In genomic region chr2:181129654-181130053, GRCh38 we compare ENCODE assay signal across 21 cellular contexts.
DNase-seq lines count a peak whose midpoint lies in the region; ATAC-seq and TF ChIP-seq lines count a peak whose summit lies in the region.
"Had no signal": no experiment of that assay in that cellular context is flagged by ENCODE, and none has a peak within 500 bp of the region (broad histone marks: within the 10 kb centered on the region; RNA-seq: fewer than 3 reads in every experiment).

No MANE protein-coding gene starts in this region.

- H3K27ac Mint-ChIP-seq in activated T-cell treated with anti-CD3 and anti-CD28 coated beads, Interleukin-2, amount 50 U/mL, for 24 hours, result peak overlapping the region; percentile 89
- peak overlapping the region; percentile 74 for H3K27ac Mint-ChIP-seq in activated naive CD8-positive, alpha-beta T cell treated with anti-CD3 and anti-CD28 coated beads, Interleukin-2, amount 50 U/mL, for 24 hours
- H3K27ac Mint-ChIP-seq: HFFc6 had no signal

- TF ChIP-seq CTCF in Peyer's patch (IDR thresholded peaks at IDR 0.05), result no peak

- no peak overlapping the region for H3K4me3 ChIP-seq in Peyer's patch
- H3K4me3 ChIP-seq: BLaER1, cardiac muscle cell, ovary had no signal

- peak overlapping the region in 3 of 4 donors; percentile 7 to 43 (median 25) for H3K27ac ChIP-seq in Peyer's patch
- H3K27ac ChIP-seq: BLaER1, cardiac muscle cell, ovary had no signal

- H3K4me3 Mint-ChIP-seq in activated T-cell treated with anti-CD3 and anti-CD28 coated beads, Interleukin-2, amount 50 U/mL, for 24 hours, result peak overlapping the region; percentile 25
- H3K4me3 Mint-ChIP-seq in activated naive CD8-positive, alpha-beta T cell treated with anti-CD3 and anti-CD28 coated beads, Interleukin-2, amount 50 U/mL, for 24 hours, result peak overlapping the region; percentile 31
- H3K4me3 Mint-ChIP-seq: HFFc6 had no signal

- H3K9me3 ChIP-seq in Peyer's patch, result no peaks in the 10 kb centered on the region
- H3K9me3 ChIP-seq: ovary had no signal

- no peak for DNase-seq in activated T-cell treated with anti-CD3 and anti-CD28 coated beads, Interleukin-2, amount 50 U/mL, for 24 hours
- no peak for DNase-seq in activated T-cell treated with anti-CD3 and anti-CD28 coated beads, Interleukin-2, amount 50 U/mL, for 48 hours
- DNase-seq in Peyer's patch (no peak), middle frontal gyrus (ENCODE audit: extremely low spot score, low spot score) (no peak), Right ventricle myocardium inferior (ENCODE audit: missing footprints) (no peak)
- DNase-seq in activated naive CD8-positive, alpha-beta T cell treated with anti-CD3 and anti-CD28 coated beads, Interleukin-2, amount 50 U/mL, for 24 hours, result peak; percentile 25
- peak; percentile 23 for DNase-seq in stimulated activated naive CD8-positive, alpha-beta T cell treated with anti-CD3 and anti-CD28 coated beads, Interleukin-15, Interleukin-2, amounts not matched to agents 100 U/mL and 50 U/mL, for 24 hours
- no peak for DNase-seq in activated effector memory CD4-positive, alpha-beta T cell treated with anti-CD3 and anti-CD28 coated beads, Interleukin-2, amount 50 U/mL, for 16 hours
- DNase-seq: activated CD4-positive, alpha-beta T cell treated with anti-CD3 and anti-CD28 coated beads for 48 hours; anterior cingulate cortex; EL; HFFc6; NCI-H1092 treated with DMSO at 0.1 percent for 48 hours; NCI-H1930; NCI-H2227 treated with DMSO at 0.1 percent for 48 hours; ovary; right cardiac atrium; stimulated activated CD4-positive, alpha-beta T cell treated with anti-CD3 and anti-CD28 coated beads, Interleukin-4, amount 100 ng/mL, for 4 hours; trophoblast cell had no signal

- peak; percentile 38 for ATAC-seq in activated naive CD8-positive, alpha-beta T cell treated with anti-CD3 and anti-CD28 coated beads, Interleukin-2, amount 50 U/mL, for 24 hours
- ATAC-seq in stimulated activated naive CD8-positive, alpha-beta T cell treated with anti-CD3 and anti-CD28 coated beads, Interleukin-15, Interleukin-2, amounts not matched to agents 100 U/mL and 50 U/mL, for 24 hours, result peak; percentile 29
- no peak for ATAC-seq in Right ventricle myocardium inferior
- ATAC-seq: right cardiac atrium had no signal

- peaks cover 81% of the 10 kb centered on the region for H3K4me1 Mint-ChIP-seq in activated T-cell treated with anti-CD3 and anti-CD28 coated beads, Interleukin-2, amount 50 U/mL, for 24 hours (ENCODE audit: low read depth)
- H3K4me1 Mint-ChIP-seq in activated naive CD8-positive, alpha-beta T cell treated with anti-CD3 and anti-CD28 coated beads, Interleukin-2, amount 50 U/mL, for 24 hours, result peaks cover 73% of the 10 kb centered on the region

- H3K27me3 Mint-ChIP-seq in activated T-cell treated with anti-CD3 and anti-CD28 coated beads, Interleukin-2, amount 50 U/mL, for 24 hours, result no peaks in the 10 kb centered on the region
- H3K27me3 Mint-ChIP-seq in activated naive CD8-positive, alpha-beta T cell treated with anti-CD3 and anti-CD28 coated beads, Interleukin-2, amount 50 U/mL, for 24 hours, result no peaks in the 10 kb centered on the region

- peaks cover 9% of the 10 kb centered on the region for H3K9me3 Mint-ChIP-seq in activated T-cell treated with anti-CD3 and anti-CD28 coated beads, Interleukin-2, amount 50 U/mL, for 24 hours
- no peaks in the 10 kb centered on the region for H3K9me3 Mint-ChIP-seq in activated naive CD8-positive, alpha-beta T cell treated with anti-CD3 and anti-CD28 coated beads, Interleukin-2, amount 50 U/mL, for 24 hours

- H3K36me3 ChIP-seq in Peyer's patch, result no peaks in the 10 kb centered on the region
- H3K36me3 ChIP-seq: BLaER1, cardiac muscle cell, ovary had no signal

- H3K36me3 Mint-ChIP-seq in activated T-cell treated with anti-CD3 and anti-CD28 coated beads, Interleukin-2, amount 50 U/mL, for 24 hours (ENCODE audit: low read depth), result peaks cover 30% of the 10 kb centered on the region
- peaks cover 20% of the 10 kb centered on the region for H3K36me3 Mint-ChIP-seq in activated naive CD8-positive, alpha-beta T cell treated with anti-CD3 and anti-CD28 coated beads, Interleukin-2, amount 50 U/mL, for 24 hours (ENCODE audit: low read depth)

- H3K4me1 ChIP-seq in Peyer's patch, result no peaks in the 10 kb centered on the region
- H3K4me1 ChIP-seq: BLaER1 had no signal

- intact Hi-C loops in Right ventricle myocardium inferior (cut with DNase I), result no loop called here

- H3K27me3 ChIP-seq in Peyer's patch, result no peaks in the 10 kb centered on the region
- H3K27me3 ChIP-seq: BLaER1, cardiac muscle cell, ovary had no signal

- no peak for TF ChIP-seq POLR2A in Peyer's patch (IDR thresholded peaks at IDR 0.05)

Comparison
In these comparisons a context has a peak if more than half of its experiments do, and no peak if none do; other contexts are left out.
1. DNase-seq: peak in activated naive CD8-positive, alpha-beta T cell treated with anti-CD3 and anti-CD28 coated beads, Interleukin-2, amount 50 U/mL, for 24 hours (single experiment) and stimulated activated naive CD8-positive, alpha-beta T cell treated with anti-CD3 and anti-CD28 coated beads, Interleukin-15, Interleukin-2, amounts not matched to agents 100 U/mL and 50 U/mL, for 24 hours (single experiment); none in activated T-cell treated with anti-CD3 and anti-CD28 coated beads, Interleukin-2, amount 50 U/mL, for 24 hours (single experiment), activated T-cell treated with anti-CD3 and anti-CD28 coated beads, Interleukin-2, amount 50 U/mL, for 48 hours (0 of 2), Peyer's patch (0 of 3), middle frontal gyrus (single experiment), activated effector memory CD4-positive, alpha-beta T cell treated with anti-CD3 and anti-CD28 coated beads, Interleukin-2, amount 50 U/mL, for 16 hours (single experiment) and Right ventricle myocardium inferior (single experiment).